ENCODE assay signal across 27 cellular contexts in genomic region chr3:171715155-171715554, GRCh38.
"Had no signal": no experiment of that assay in that cellular context is flagged by ENCODE, and none has a peak within 500 bp of the region (broad histone marks: within the 10 kb centered on the region; RNA-seq: fewer than 3 reads in every experiment).

No MANE protein-coding gene starts in this region.

- H3K4me3 Mint-ChIP-seq: naive thymus-derived CD8-positive, alpha-beta T cell; natural killer cell treated with Interleukin-12 subunit alpha and Interleukin-12 subunit beta and Interleukin-15 and Interleukin-18, amount 100 ng/mL, for 72 hours; nephron progenitor cell; neural crest cell; stimulated activated effector memory CD8-positive, alpha-beta T cell treated with anti-CD3 and anti-CD28 coated beads, Interleukin-12 subunit alpha, Interleukin-12 subunit beta, amount 100 ng/mL, for 72 hours; stimulated activated naive B cell treated with anti-CD40 and anti-IgM and Interleukin-4, amounts not matched to agents 10 μg/mL and 1 μg/mL and 100 μg/mL, for 72 hours; stimulated activated naive CD8-positive, alpha-beta T cell treated with anti-CD3 and anti-CD28 coated beads, Interleukin-15, Interleukin-2, amounts not matched to agents 100 ng/mL and 50 ng/mL, for 24 hours had no signal

- H3K4me1 ChIP-seq: pancreas, psoas muscle, stomach, thyroid gland, tibial nerve, upper lobe of left lung, vagina had no signal

- H3K9me3 Mint-ChIP-seq: natural killer cell treated with Interleukin-12 subunit alpha and Interleukin-12 subunit beta and Interleukin-15 and Interleukin-18, amount 100 ng/mL, for 72 hours; stimulated activated effector memory CD8-positive, alpha-beta T cell treated with anti-CD3 and anti-CD28 coated beads, Interleukin-12 subunit alpha, Interleukin-12 subunit beta, amount 100 ng/mL, for 72 hours; stimulated activated naive CD8-positive, alpha-beta T cell treated with anti-CD3 and anti-CD28 coated beads, Interleukin-15, Interleukin-2, amounts not matched to agents 100 ng/mL and 50 ng/mL, for 24 hours had no signal

- H3K27ac ChIP-seq: neutrophil, pancreas, psoas muscle, stomach, thoracic aorta, thyroid gland, tibial nerve, upper lobe of left lung, vagina had no signal

- H3K27me3 ChIP-seq: neutrophil, pancreas, stomach, thyroid gland, tibial nerve, upper lobe of left lung, vagina had no signal

- H3K36me3 Mint-ChIP-seq: stimulated activated effector memory CD8-positive, alpha-beta T cell treated with anti-CD3 and anti-CD28 coated beads, Interleukin-12 subunit alpha, Interleukin-12 subunit beta, amount 100 ng/mL, for 72 hours had no signal

- ATAC-seq: naive thymus-derived CD8-positive, alpha-beta T cell; natural killer cell treated with Interleukin-12 subunit alpha and Interleukin-12 subunit beta and Interleukin-15 and Interleukin-18, amount 100 ng/mL, for 72 hours; pancreas; psoas muscle; right cardiac atrium; sciatic nerve; stimulated activated effector memory CD8-positive, alpha-beta T cell treated with anti-CD3 and anti-CD28 coated beads, Interleukin-12 subunit alpha, Interleukin-12 subunit beta, amount 100 ng/mL, for 72 hours; stimulated activated naive B cell treated with anti-CD40 and anti-IgM and Interleukin-4, amounts not matched to agents 10 μg/mL and 1 μg/mL and 100 μg/mL, for 72 hours had no signal

- H3K27me3 Mint-ChIP-seq: natural killer cell treated with Interleukin-12 subunit alpha and Interleukin-12 subunit beta and Interleukin-15 and Interleukin-18, amount 100 ng/mL, for 72 hours; stimulated activated naive B cell treated with anti-CD40 and anti-IgM and Interleukin-4, amounts not matched to agents 10 μg/mL and 1 μg/mL and 100 μg/mL, for 72 hours had no signal

- FAIRE-seq: pancreas, small intestine, urothelium cell line had no signal

- H3K4me1 Mint-ChIP-seq: naive thymus-derived CD8-positive, alpha-beta T cell; nephron progenitor cell; stimulated activated effector memory CD8-positive, alpha-beta T cell treated with anti-CD3 and anti-CD28 coated beads, Interleukin-12 subunit alpha, Interleukin-12 subunit beta, amount 100 ng/mL, for 72 hours; stimulated activated naive B cell treated with anti-CD40 and anti-IgM and Interleukin-4, amounts not matched to agents 10 μg/mL and 1 μg/mL and 100 μg/mL, for 72 hours had no signal

- DNase-seq: naive thymus-derived CD8-positive, alpha-beta T cell; nephron progenitor cell; nucleus accumbens; pancreas; psoas muscle; right cardiac atrium; small intestine; stimulated activated CD4-positive, alpha-beta T cell treated with anti-CD3 and anti-CD28 coated beads, Interleukin-15, amount 100 ng/mL, for 24 hours; stimulated activated CD4-positive, alpha-beta T cell treated with anti-CD3 and anti-CD28 coated beads, Interleukin-2, amount 100 ng/mL, for 24 hours; stimulated activated CD4-positive, alpha-beta T cell treated with anti-CD3 and anti-CD28 coated beads, Interleukin-2, amount 100 ng/mL, for 48 hours; stimulated activated CD4-positive, alpha-beta T cell treated with anti-CD3 and anti-CD28 coated beads, Interleukin-4, amount 100 ng/mL, for 24 hours; stimulated activated naive B cell treated with anti-CD40 and anti-IgM and Interleukin-4, amounts not matched to agents 10 μg/mL and 1 μg/mL and 100 μg/mL, for 72 hours; stimulated activated naive CD4-positive, alpha-beta T cell treated with Interleukin-2 at 50 U/mL for 16 hours; stomach; thyroid gland; trophoblast cell; upper lobe of left lung had no signal

- H3K36me3 ChIP-seq: thoracic aorta, thyroid gland had no signal

- H3K4me3 ChIP-seq: pancreas, psoas muscle, stomach, thoracic aorta, thyroid gland, tibial nerve, upper lobe of left lung, vagina had no signal

- H3K27ac Mint-ChIP-seq: naive thymus-derived CD8-positive, alpha-beta T cell; natural killer cell treated with Interleukin-12 subunit alpha and Interleukin-12 subunit beta and Interleukin-15 and Interleukin-18, amount 100 ng/mL, for 72 hours; nephron progenitor cell; stimulated activated effector memory CD8-positive, alpha-beta T cell treated with anti-CD3 and anti-CD28 coated beads, Interleukin-12 subunit alpha, Interleukin-12 subunit beta, amount 100 ng/mL, for 72 hours; stimulated activated naive B cell treated with anti-CD40 and anti-IgM and Interleukin-4, amounts not matched to agents 10 μg/mL and 1 μg/mL and 100 μg/mL, for 72 hours; stimulated activated naive CD8-positive, alpha-beta T cell treated with anti-CD3 and anti-CD28 coated beads, Interleukin-15, Interleukin-2, amounts not matched to agents 100 ng/mL and 50 ng/mL, for 24 hours had no signal

- H3K9me3 ChIP-seq: neutrophil, pancreas, stomach, thoracic aorta, thyroid gland, vagina had no signal
